ENCODE assay signal across 18 cellular contexts in genomic region chr4:156816356-156816755, GRCh38.
"Had no signal": no experiment of that assay in that cellular context is flagged by ENCODE, and none has a peak within 500 bp of the region (broad histone marks: within the 10 kb centered on the region; RNA-seq: fewer than 3 reads in every experiment).

No MANE protein-coding gene starts in this region.

- FAIRE-seq: RCC 7860 had no signal

- H3K27me3 ChIP-seq: ascending aorta, body of pancreas had no signal

- H3K27ac ChIP-seq: ascending aorta, body of pancreas had no signal

- H3K4me3 ChIP-seq: ascending aorta, body of pancreas had no signal

- H3K4me1 ChIP-seq: body of pancreas had no signal

- H3K9me3 ChIP-seq: ascending aorta, body of pancreas had no signal

- DNase-seq: activated B cell treated with CpG ODN at 0.5 μM for 24 hours; activated CD4-positive, alpha-beta T cell treated with anti-CD3 and anti-CD28 coated beads for 1 hour; activated CD4-positive, alpha-beta T cell treated with anti-CD3 and anti-CD28 coated beads, Interleukin-2, amount 10 ng/mL, durations not matched to agents 24 days and 14 days; activated CD4-positive, alpha-beta T cell treated with anti-CD3 and anti-CD28 coated beads, Interleukin-2, amount 50 U/mL, for 48 hours; activated CD8-positive, alpha-beta memory T cell treated with anti-CD3 and anti-CD28 coated beads, Interleukin-2, amount 10 ng/mL, durations not matched to agents 7 days and 5 days; activated effector memory CD4-positive, alpha-beta T cell treated with anti-CD3 and anti-CD28 coated beads, Interleukin-2, amount 50 U/mL, for 16 hours; activated naive CD4-positive, alpha-beta T cell treated with Interleukin-2 at 50 U/mL for 16 hours; activated naive CD8-positive, alpha-beta T cell treated with anti-CD3 and anti-CD28 coated beads, Interleukin-2, amount 50 U/mL, for 24 hours; activated T-cell treated with anti-CD3 and anti-CD28 coated beads, Interleukin-2, amount 50 U/mL, for 4 hours; amniotic stem cell; body of pancreas; KG1; NCI-H1048; PC-3; T-helper 17 cell; T-helper 9 cell had no signal

- H3K36me3 ChIP-seq: ascending aorta had no signal
